Comparison of ENCODE assay signal across 9 cellular contexts in the genomic region with DNA sequence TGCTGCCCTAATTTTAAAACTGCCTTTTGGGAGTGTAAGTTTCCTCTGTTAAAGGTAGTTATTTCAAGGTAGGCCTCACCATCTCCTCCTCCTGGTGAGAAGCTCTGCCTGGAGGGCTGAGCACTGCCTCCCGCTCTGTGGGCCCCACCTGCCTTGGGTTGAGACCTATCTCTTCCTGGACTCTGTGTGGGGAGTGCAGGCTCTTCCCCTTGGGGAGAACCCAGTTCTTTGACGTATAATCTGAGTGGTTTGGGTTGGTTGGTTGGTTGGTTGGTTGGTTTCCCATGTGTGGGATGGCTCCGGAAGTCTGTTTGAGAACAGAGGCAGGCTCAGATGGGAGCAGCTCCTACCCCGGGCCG. TPM values are rescaled to one million over a fixed set of nuclear protein-coding genes. Genes with fewer than 3 reads are reported as not detected.
DNase-seq lines count a peak whose midpoint lies in the region; ATAC-seq, FAIRE-seq and TF ChIP-seq lines count a peak whose summit lies in the region.
"Had no signal": no experiment of that assay in that cellular context is flagged by ENCODE, and none has a peak within 500 bp of the region (broad histone marks: within the 10 kb centered on the region; RNA-seq: fewer than 3 reads in every experiment).

No MANE protein-coding gene starts in this region.

- no peak for TF ChIP-seq POLR2A in spleen (IDR thresholded peaks at IDR 0.05)

- in situ Hi-C loops in HAP-1 (cut with MboI; ENCODE audit: low sequenced_read_pairs) = no loop called here

- H3K27ac ChIP-seq in esophagus (ENCODE audit: low read depth in 2 of 2, low read length in 1 of 2) = peak overlapping the region; percentile 98 to 100
- peak overlapping the region; percentile 51 to 91 (median 82) for H3K27ac ChIP-seq in spleen

- ATAC-seq in GM18907 (IDR thresholded peaks at IDR 0.05; ENCODE audit: unreplicated experiment) (peak; percentile 50), GM18520 (IDR thresholded peaks at IDR 0.05; ENCODE audit: unreplicated experiment) (no peak)

- FAIRE-seq in GM19239 (lab: Jason Lieb, UNC) = no peak

- intact Hi-C loops in spleen (cut with DNase I; ENCODE audit: low total_unique reads) = no loop called here

- no peaks in the 10 kb centered on the region for H3K9me3 ChIP-seq in esophagus (ENCODE audit: control insufficient read depth in 2 of 2, insufficient read depth in 1 of 2, low read depth in 1 of 2, low read length in 1 of 2)
- no peaks in the 10 kb centered on the region for H3K9me3 ChIP-seq in spleen
- no peaks in the 10 kb centered on the region for H3K9me3 ChIP-seq in HAP-1

- no peak for TF ChIP-seq CTCF in spleen (IDR thresholded peaks at IDR 0.05 in 8 of 11, conservative IDR thresholded peaks at IDR 0.05 in 3 of 11)

- H3K27me3 ChIP-seq in esophagus (ENCODE audit: control insufficient read depth in 1 of 2, insufficient read depth in 2 of 2, low read length in 2 of 2) (no peaks in the 10 kb centered on the region), spleen (replicated peaks in 1 of 7) (no peaks in the 10 kb centered on the region), HAP-1 (ENCODE audit: low read depth) (no peaks in the 10 kb centered on the region)

- DNase-seq in UCSD-AML1 (lab: John Stamatoyannopoulos, UW; ENCODE audit: unreplicated experiment) (peak; percentile 50), spleen (no peak), HAP-1 (ENCODE audit: low spot score in 2 of 2) (no peak), GM19239 (ENCODE audit: insufficient read length, low spot score) (no peak), NCI-H2081 treated with DMSO at 0.1 percent for 48 hours (lab: John Stamatoyannopoulos, UW) (no peak)

- WGBS in esophagus, 2 donors = 55 to 64% methylated on average over 5 of the region's 5 CpGs
- whole genome bisulfite sequencing in spleen, 5 donors = 27 to 40% (median 32%) methylated on average over 5 of the region's 5 CpGs

- H3K4me1 ChIP-seq in esophagus (ENCODE audit: control insufficient read depth in 2 of 2, insufficient read depth in 2 of 2, low read length in 1 of 2) (peaks cover 15 to 35% of the 10 kb centered on the region in 2 donors), spleen (peaks cover 58 to 100% (median 93%) of the 10 kb centered on the region in 6 donors), HAP-1 (peaks cover 47% of the 10 kb centered on the region)

- H3K4me3 ChIP-seq in esophagus (ENCODE audit: low read depth in 1 of 2, low read length in 2 of 2) = no peak overlapping the region
- no peak overlapping the region for H3K4me3 ChIP-seq in spleen
- H3K4me3 ChIP-seq in HAP-1 = no peak overlapping the region

- peaks cover 0 to under 1% of the 10 kb centered on the region in 2 donors for H3K36me3 ChIP-seq in esophagus (ENCODE audit: control insufficient read depth in 2 of 2, insufficient read depth in 2 of 2, low read length in 1 of 2)
- peaks cover 0 to 19% (median 0%) of the 10 kb centered on the region in 6 donors for H3K36me3 ChIP-seq in spleen
- peaks cover 12% of the 10 kb centered on the region for H3K36me3 ChIP-seq in HAP-1 (replicated peaks)

RNA-seq across cellular contexts. Expression of gene ACTN4, which starts 39.1 kb away (rescaled TPM):
- polyA plus RNA-seq in esophagus (100 to 1,000 TPM; 261 to 376 TPM), spleen (100 to 1,000 TPM in 1 of 3 donors, 10 to 100 TPM in 2; 39.3 to 185 (median 51.2) TPM)
- total RNA-seq in spleen = 100 to 1,000 TPM; 360 to 621 (median 487) TPM

RNA-seq across cellular contexts. Expression of gene CAPN12, which starts 57.8 kb away (rescaled TPM):
- polyA plus RNA-seq in esophagus (10 to 100 TPM in 1 of 2 donors, 1 to 10 TPM in 1; 4.1 to 12.3 TPM), spleen (10 to 100 TPM; 15.2 to 33.3 (median 29.1) TPM)
- 10 to 100 TPM in 5 of 7 donors, 1 to 10 TPM in 2; 9.0 to 25.6 (median 12.6) TPM for total RNA-seq in spleen
- total RNA-seq: RPMI7951 had no signal
